Comparison of ENCODE assay signal across 20 cellular contexts in genomic region chr2:141957321-141957720, GRCh38.
DNase-seq lines count a peak whose midpoint lies in the region; ATAC-seq and TF ChIP-seq lines count a peak whose summit lies in the region.
"Had no signal": no experiment of that assay in that cellular context is flagged by ENCODE, and none has a peak within 500 bp of the region (broad histone marks: within the 10 kb centered on the region; RNA-seq: fewer than 3 reads in every experiment).

No MANE protein-coding gene starts in this region.

- H3K27ac ChIP-seq in left lung (no peak overlapping the region), body of pancreas (no peak overlapping the region), transverse colon (no peak overlapping the region)
- H3K27ac ChIP-seq: GM23248, SK-N-MC had no signal

- in situ Hi-C loops in transverse colon (cut with MboI; ENCODE audit: low pct_ligation_motif_present in 1 of 4, low pct_unique_long_range_greater_than_20kb in 1 of 4, low sequenced_read_pairs in 3 of 4) = no loop called here

- no peaks in the 10 kb centered on the region for H3K4me1 ChIP-seq in left lung
- H3K4me1 ChIP-seq in body of pancreas = no peaks in the 10 kb centered on the region
- no peaks in the 10 kb centered on the region for H3K4me1 ChIP-seq in transverse colon
- H3K4me1 ChIP-seq: Caco-2 had no signal

- no peak for TF ChIP-seq CTCF in left lung (IDR thresholded peaks at IDR 0.05)
- TF ChIP-seq CTCF in body of pancreas (IDR thresholded peaks at IDR 0.05) = no peak
- no peak for TF ChIP-seq CTCF in transverse colon (IDR thresholded peaks at IDR 0.05)

- H3K36me3 ChIP-seq in left lung (no peaks in the 10 kb centered on the region), body of pancreas (replicated peaks in 1 of 2; ENCODE audit: insufficient read depth in 1 of 2, low read depth in 2 of 2) (no peaks in the 10 kb centered on the region), transverse colon (no peaks in the 10 kb centered on the region)

- no peak overlapping the region for H3K4me3 ChIP-seq in left lung
- no peak overlapping the region for H3K4me3 ChIP-seq in body of pancreas
- no peak overlapping the region for H3K4me3 ChIP-seq in transverse colon
- H3K4me3 ChIP-seq: GM23248, SK-N-MC had no signal

- no peak for TF ChIP-seq EP300 in transverse colon (IDR thresholded peaks at IDR 0.05; ENCODE audit: low read depth)

- no peaks in the 10 kb centered on the region for H3K27me3 ChIP-seq in left lung
- H3K27me3 ChIP-seq in body of pancreas = no peaks in the 10 kb centered on the region
- no peaks in the 10 kb centered on the region for H3K27me3 ChIP-seq in transverse colon

- DNase-seq in DMS53 treated with DMSO at 0.1 percent for 48 hours (lab: John Stamatoyannopoulos, UW; ENCODE audit: unreplicated experiment) (peak; percentile 27), NCI-H1105 treated with DMSO at 0.1 percent for 48 hours (lab: John Stamatoyannopoulos, UW) (peak; percentile 9), NCI-H510A (lab: John Stamatoyannopoulos, UW) (peak; percentile 3), left lung (no peak), anterior cingulate cortex (lab: John Stamatoyannopoulos, UW) (no peak), body of pancreas (no peak), transverse colon (no peak)
- DNase-seq: Caco-2; CD8-positive, alpha-beta T cell; DMS79 treated with DMSO at 0.1 percent for 48 hours; H9; NCI-H1092; NCI-H2029; NCI-H446 treated with DMSO at 0.1 percent for 48 hours; NCI-H69; SIG-M5; SW 1271 had no signal

- H3K9me3 ChIP-seq in left lung (no peaks in the 10 kb centered on the region), body of pancreas (no peaks in the 10 kb centered on the region), transverse colon (no peaks in the 10 kb centered on the region)
- H3K9me3 ChIP-seq: Caco-2 had no signal

- 17 to 22% methylated on average over 4 to 5 of the region's 5 CpGs for WGBS in body of pancreas, 2 donors
- 42 to 49% methylated on average over 2 to 5 of the region's 5 CpGs for WGBS in transverse colon (ENCODE audit: low coverage in 1 of 2), 2 donors

- intact Hi-C loops in left lung (cut with DNase I) = no loop called here
- intact Hi-C loops in body of pancreas (cut with DNase I) = no loop called here
- intact Hi-C loops in transverse colon (cut with DNase I; ENCODE audit: low total_unique reads) = no loop called here

- no peak for TF ChIP-seq POLR2A in body of pancreas (IDR thresholded peaks at IDR 0.05)
- no peak for TF ChIP-seq POLR2A in transverse colon (IDR thresholded peaks at IDR 0.05)

- peak; percentile 57 for ATAC-seq in left lung
- ATAC-seq in GM18861 (IDR thresholded peaks at IDR 0.05; ENCODE audit: unreplicated experiment) = no peak
- no peak for ATAC-seq in body of pancreas
- ATAC-seq: CD8-positive, alpha-beta T cell had no signal

Comparison
In these comparisons a context has a peak if more than half of its experiments do, and no peak if none do; other contexts are left out.
1. DNase-seq: peak in DMS53 treated with DMSO at 0.1 percent for 48 hours (single experiment), NCI-H1105 treated with DMSO at 0.1 percent for 48 hours (single experiment) and NCI-H510A (single experiment); none in left lung (0 of 2), anterior cingulate cortex (0 of 58), body of pancreas (0 of 4) and transverse colon (single experiment).